In the genomic region with DNA sequence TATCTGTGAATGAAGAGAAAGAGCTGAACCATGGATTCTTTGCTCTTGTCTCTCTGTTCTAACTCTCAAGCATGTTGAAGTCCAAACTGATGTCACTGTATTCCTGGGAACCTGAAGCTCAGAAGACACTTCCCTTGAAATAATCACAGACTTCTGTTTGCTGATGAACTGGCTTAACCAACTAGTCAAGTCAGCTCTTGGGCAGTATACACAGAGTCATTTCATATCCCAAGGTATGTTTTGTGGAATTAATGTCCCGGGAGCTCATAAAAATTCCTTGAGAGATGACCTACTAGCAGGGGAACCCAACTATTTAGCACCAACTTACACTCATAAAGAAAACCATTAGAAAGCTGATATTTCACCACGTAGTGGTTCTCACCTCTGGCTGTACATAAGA, we compare ENCODE assay signal across 33 cellular contexts.
"Had no signal": no experiment of that assay in that cellular context is flagged by ENCODE, and none has a peak within 500 bp of the region (broad histone marks: within the 10 kb centered on the region; RNA-seq: fewer than 3 reads in every experiment).

No MANE protein-coding gene starts in this region.

- H3K9me3 Mint-ChIP-seq: activated CD4-positive, alpha-beta T cell treated with anti-CD3 and anti-CD28 coated beads, Interleukin-2, amount 10 ng/mL, durations not matched to agents 24 days and 14 days; activated naive CD4-positive, alpha-beta T cell treated with anti-CD3 and anti-CD28 coated beads for 36 hours; activated naive CD8-positive, alpha-beta T cell treated with anti-CD3 and anti-CD28 coated beads for 36 hours; activated T-helper 1 cell treated with anti-CD3 and anti-CD28 coated beads, Interleukin-12 subunit alpha, Interleukin-12 subunit beta, Interleukin-2, Interleukin-4 antibody, amounts not matched to agents 30 ng/mL and 10 ng/mL and 1 ng/mL, durations not matched to agents 14 hours and 24 hours and 36 hours; activated T-helper 2 cell treated with anti-CD3 and anti-CD28 coated beads, Interferon-gamma antibody, Interleukin-2, Interleukin-4, amounts not matched to agents 10 μg/mL and 5 μg/mL and 100 μg/mL, durations not matched to agents 14 hours and 24 hours and 36 hours; effector memory CD8-positive, alpha-beta T cell had no signal

- H3K4me3 ChIP-seq: adrenal gland, body of pancreas, esophagus muscularis mucosa, gastrocnemius medialis, heart left ventricle had no signal

- H3K27ac Mint-ChIP-seq: activated CD4-positive, alpha-beta memory T cell treated with anti-CD3 and anti-CD28 coated beads for 36 hours; activated CD4-positive, alpha-beta T cell treated with anti-CD3 and anti-CD28 coated beads for 36 hours; activated CD4-positive, alpha-beta T cell treated with anti-CD3 and anti-CD28 coated beads, Interleukin-2, amount 10 ng/mL, durations not matched to agents 24 days and 14 days; activated CD8-positive, alpha-beta memory T cell treated with anti-CD3 and anti-CD28 coated beads, Interleukin-2, amount 10 ng/mL, durations not matched to agents 7 days and 5 days; activated CD8-positive, alpha-beta T cell treated with anti-CD3 and anti-CD28 coated beads, Interleukin-2, amount 10 ng/mL, durations not matched to agents 7 days and 5 days; activated naive CD4-positive, alpha-beta T cell treated with anti-CD3 and anti-CD28 coated beads for 36 hours; activated naive CD4-positive, alpha-beta T cell treated with anti-CD3 and anti-CD28 coated beads, Interleukin-2, amount 50 U/mL, for 24 hours; activated naive CD8-positive, alpha-beta T cell treated with anti-CD3 and anti-CD28 coated beads for 36 hours; activated naive CD8-positive, alpha-beta T cell treated with anti-CD3 and anti-CD28 coated beads, Interleukin-2, amount 50 U/mL, for 24 hours; activated T-helper 1 cell treated with anti-CD3 and anti-CD28 coated beads, Interleukin-12 subunit alpha, Interleukin-12 subunit beta, Interleukin-2, Interleukin-4 antibody, amounts not matched to agents 30 ng/mL and 10 ng/mL and 1 ng/mL, durations not matched to agents 14 hours and 24 hours and 36 hours; activated T-helper 2 cell treated with anti-CD3 and anti-CD28 coated beads, Interferon-gamma antibody, Interleukin-2, Interleukin-4, amounts not matched to agents 10 μg/mL and 5 μg/mL and 100 μg/mL, durations not matched to agents 14 hours and 24 hours and 36 hours; effector memory CD8-positive, alpha-beta T cell had no signal

- H3K36me3 Mint-ChIP-seq: activated CD4-positive, alpha-beta memory T cell treated with anti-CD3 and anti-CD28 coated beads for 36 hours; activated CD8-positive, alpha-beta memory T cell treated with anti-CD3 and anti-CD28 coated beads, Interleukin-2, amount 10 ng/mL, durations not matched to agents 7 days and 5 days; activated naive CD4-positive, alpha-beta T cell treated with anti-CD3 and anti-CD28 coated beads, Interleukin-2, amount 50 U/mL, for 24 hours; activated naive CD8-positive, alpha-beta T cell treated with anti-CD3 and anti-CD28 coated beads for 36 hours had no signal

- ATAC-seq: activated CD4-positive, alpha-beta T cell treated with anti-CD3 and anti-CD28 coated beads for 36 hours; activated CD8-positive, alpha-beta memory T cell treated with anti-CD3 and anti-CD28 coated beads, Interleukin-2, amount 10 ng/mL, durations not matched to agents 7 days and 5 days; activated CD8-positive, alpha-beta T cell treated with anti-CD3 and anti-CD28 coated beads, Interleukin-2, amount 10 ng/mL, durations not matched to agents 7 days and 5 days; activated naive CD8-positive, alpha-beta T cell treated with anti-CD3 and anti-CD28 coated beads, Interleukin-2, amount 50 U/mL, for 24 hours; body of pancreas; effector memory CD8-positive, alpha-beta T cell; foreskin keratinocyte; gastrocnemius medialis; heart left ventricle had no signal

- H3K4me1 ChIP-seq: adrenal gland, body of pancreas, esophagus muscularis mucosa, gastrocnemius medialis, heart left ventricle had no signal

- H3K27me3 Mint-ChIP-seq: activated CD4-positive, alpha-beta T cell treated with anti-CD3 and anti-CD28 coated beads, Interleukin-2, amount 10 ng/mL, durations not matched to agents 24 days and 14 days; activated CD8-positive, alpha-beta memory T cell treated with anti-CD3 and anti-CD28 coated beads, Interleukin-2, amount 10 ng/mL, durations not matched to agents 7 days and 5 days; activated naive CD8-positive, alpha-beta T cell treated with anti-CD3 and anti-CD28 coated beads, Interleukin-2, amount 50 U/mL, for 24 hours had no signal

- H3K4me1 Mint-ChIP-seq: activated CD4-positive, alpha-beta T cell treated with anti-CD3 and anti-CD28 coated beads for 36 hours; activated CD4-positive, alpha-beta T cell treated with anti-CD3 and anti-CD28 coated beads, Interleukin-2, amount 10 ng/mL, durations not matched to agents 24 days and 14 days; activated CD8-positive, alpha-beta memory T cell treated with anti-CD3 and anti-CD28 coated beads, Interleukin-2, amount 10 ng/mL, durations not matched to agents 7 days and 5 days; activated naive CD4-positive, alpha-beta T cell treated with anti-CD3 and anti-CD28 coated beads, Interleukin-2, amount 50 U/mL, for 24 hours; activated naive CD8-positive, alpha-beta T cell treated with anti-CD3 and anti-CD28 coated beads for 36 hours; activated naive CD8-positive, alpha-beta T cell treated with anti-CD3 and anti-CD28 coated beads, Interleukin-2, amount 50 U/mL, for 24 hours had no signal

- DNase-seq: activated CD4-positive, alpha-beta memory T cell treated with anti-CD3 and anti-CD28 coated beads for 36 hours; activated CD4-positive, alpha-beta T cell treated with anti-CD3 and anti-CD28 coated beads for 36 hours; activated CD4-positive, alpha-beta T cell treated with anti-CD3 and anti-CD28 coated beads, Interleukin-2, amount 10 ng/mL, durations not matched to agents 24 days and 14 days; activated CD4-positive, CD25-positive, alpha-beta regulatory T cell; activated CD4-positive, CD25-positive, alpha-beta regulatory T cell treated with anti-CD3 and anti-CD28 coated beads, Interleukin-2, amount 50 U/mL, for 72 hours; activated CD8-positive, alpha-beta memory T cell treated with anti-CD3 and anti-CD28 coated beads, Interleukin-2, amount 10 ng/mL, durations not matched to agents 7 days and 5 days; activated CD8-positive, alpha-beta memory T cell treated with anti-CD3 and anti-CD28 coated beads, Interleukin-2, amount 50 U/mL, for 4 hours; activated CD8-positive, alpha-beta T cell treated with anti-CD3 and anti-CD28 coated beads, Interleukin-2, amount 10 ng/mL, durations not matched to agents 7 days and 5 days; activated effector memory CD4-positive, alpha-beta T cell treated with anti-CD3 and anti-CD28 coated beads, Interleukin-2, amount 50 U/mL, for 16 hours; activated naive CD4-positive, alpha-beta T cell treated with anti-CD3 and anti-CD28 coated beads for 36 hours; activated naive CD8-positive, alpha-beta T cell treated with anti-CD3 and anti-CD28 coated beads for 36 hours; activated naive CD8-positive, alpha-beta T cell treated with anti-CD3 and anti-CD28 coated beads, Interleukin-2, amount 50 U/mL, for 24 hours; activated T-cell treated with anti-CD3 and anti-CD28 coated beads, Interleukin-2, amount 50 U/mL, for 1 hour; activated T-cell treated with anti-CD3 and anti-CD28 coated beads, Interleukin-2, amount 50 U/mL, for 48 hours; adrenal gland; amygdala; aorta; body of pancreas; caudate nucleus; cortex of kidney; dermis blood vessel endothelial cell; effector CD4-positive, alpha-beta T cell; effector memory CD8-positive, alpha-beta T cell; erythroblast; foreskin keratinocyte; gastrocnemius medialis; glutamatergic neuron; heart left ventricle; T-helper 2 cell had no signal

- H3K27me3 ChIP-seq: adrenal gland, body of pancreas, esophagus muscularis mucosa, foreskin keratinocyte, gastrocnemius medialis, heart left ventricle had no signal

- H3K36me3 ChIP-seq: adrenal gland, esophagus muscularis mucosa, gastrocnemius medialis, heart left ventricle had no signal

- H3K9me3 ChIP-seq: adrenal gland, body of pancreas, gastrocnemius medialis had no signal

- H3K27ac ChIP-seq: adrenal gland, body of pancreas, esophagus muscularis mucosa, foreskin keratinocyte, gastrocnemius medialis, heart left ventricle had no signal

- H3K4me3 Mint-ChIP-seq: activated CD4-positive, alpha-beta memory T cell treated with anti-CD3 and anti-CD28 coated beads for 36 hours; activated CD4-positive, alpha-beta T cell treated with anti-CD3 and anti-CD28 coated beads for 36 hours; activated CD4-positive, alpha-beta T cell treated with anti-CD3 and anti-CD28 coated beads, Interleukin-2, amount 10 ng/mL, durations not matched to agents 24 days and 14 days; activated CD8-positive, alpha-beta memory T cell treated with anti-CD3 and anti-CD28 coated beads, Interleukin-2, amount 10 ng/mL, durations not matched to agents 7 days and 5 days; activated CD8-positive, alpha-beta T cell treated with anti-CD3 and anti-CD28 coated beads, Interleukin-2, amount 10 ng/mL, durations not matched to agents 7 days and 5 days; activated naive CD4-positive, alpha-beta T cell treated with anti-CD3 and anti-CD28 coated beads for 36 hours; activated naive CD4-positive, alpha-beta T cell treated with anti-CD3 and anti-CD28 coated beads, Interleukin-2, amount 50 U/mL, for 24 hours; activated naive CD8-positive, alpha-beta T cell treated with anti-CD3 and anti-CD28 coated beads for 36 hours; activated naive CD8-positive, alpha-beta T cell treated with anti-CD3 and anti-CD28 coated beads, Interleukin-2, amount 50 U/mL, for 24 hours; activated T-helper 1 cell treated with anti-CD3 and anti-CD28 coated beads, Interleukin-12 subunit alpha, Interleukin-12 subunit beta, Interleukin-2, Interleukin-4 antibody, amounts not matched to agents 30 ng/mL and 10 ng/mL and 1 ng/mL, durations not matched to agents 14 hours and 24 hours and 36 hours; effector memory CD8-positive, alpha-beta T cell had no signal
